In the genomic region with DNA sequence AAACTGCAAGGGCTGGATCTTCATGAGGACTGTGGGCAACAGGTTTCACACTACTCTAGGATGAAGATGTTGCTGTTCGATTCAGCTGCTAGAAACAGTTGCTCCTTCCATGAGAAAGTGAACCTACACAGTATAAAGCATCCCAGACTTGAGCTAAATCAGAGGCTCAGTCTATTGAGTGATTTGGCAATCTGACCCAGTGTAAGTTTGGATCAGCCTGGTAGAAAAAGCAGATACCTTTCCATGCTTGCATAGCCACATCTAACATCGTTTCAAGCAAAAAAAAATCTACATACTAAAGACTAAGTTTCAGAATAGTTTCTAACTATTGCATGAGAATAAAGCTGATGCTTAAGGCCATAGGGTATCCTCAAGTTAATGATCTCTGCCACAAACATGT, we compare ENCODE assay signal across 22 cellular contexts. TPM values are rescaled to one million over a fixed set of nuclear protein-coding genes. Genes with fewer than 3 reads are reported as not detected.
DNase-seq lines count a peak whose midpoint lies in the region; ATAC-seq and TF ChIP-seq lines count a peak whose summit lies in the region.
"Had no signal": no experiment of that assay in that cellular context is flagged by ENCODE, and none has a peak within 500 bp of the region (broad histone marks: within the 10 kb centered on the region; RNA-seq: fewer than 3 reads in every experiment).

No MANE protein-coding gene starts in this region.

- intact Hi-C loops in activated CD8-positive, alpha-beta T cell treated with anti-CD3 and anti-CD28 coated beads for 36 hours (cut with micrococcal nuclease) = no loop called here

- H3K27me3 ChIP-seq in endodermal cell (ENCODE audit: control insufficient read depth, insufficient read depth, low read length, poor library complexity, severe bottlenecking) = no peaks in the 10 kb centered on the region
- H3K27me3 ChIP-seq: BE2C, Peyer's patch, SJCRH30 had no signal

- H3K36me3 ChIP-seq in endodermal cell (ENCODE audit: control insufficient read depth, insufficient read depth, low read length) = peaks cover 43% of the 10 kb centered on the region

- no peaks in the 10 kb centered on the region for H3K27me3 Mint-ChIP-seq in activated CD8-positive, alpha-beta T cell treated with anti-CD3 and anti-CD28 coated beads, Interleukin-2, amount 10 ng/mL, durations not matched to agents 7 days and 5 days (ENCODE audit: low read depth)
- H3K27me3 Mint-ChIP-seq in activated CD8-positive, alpha-beta T cell treated with anti-CD3 and anti-CD28 coated beads for 36 hours = no peaks in the 10 kb centered on the region
- H3K27me3 Mint-ChIP-seq in stimulated activated naive CD8-positive, alpha-beta T cell treated with anti-CD3 and anti-CD28 coated beads, Interleukin-15, Interleukin-2, amounts not matched to agents 100 ng/mL and 50 ng/mL, for 24 hours = no peaks in the 10 kb centered on the region
- no peaks in the 10 kb centered on the region for H3K27me3 Mint-ChIP-seq in stimulated activated naive CD8-positive, alpha-beta T cell treated with anti-CD3 and anti-CD28 coated beads, Interleukin-15, amount 100 ng/mL, for 72 hours
- no peaks in the 10 kb centered on the region for H3K27me3 Mint-ChIP-seq in endodermal cell (ENCODE audit: insufficient read depth)

- no peak overlapping the region for H3K9ac ChIP-seq in endodermal cell (ENCODE audit: extremely low read depth, low read length, poor library complexity, severe bottlenecking)
- H3K9ac ChIP-seq: GM23248 had no signal

- POLR2A ChIA-PET in activated CD8-positive, alpha-beta T cell treated with anti-CD3 and anti-CD28 coated beads, Interleukin-2, amount 10 ng/mL, durations not matched to agents 7 days and 5 days (lab: Charles Lee) = no interaction called here
- POLR2A ChIA-PET in activated CD8-positive, alpha-beta T cell treated with anti-CD3 and anti-CD28 coated beads for 36 hours (lab: Charles Lee) = no interaction called here

- H3K4me1 Mint-ChIP-seq in activated CD8-positive, alpha-beta T cell treated with anti-CD3 and anti-CD28 coated beads, Interleukin-2, amount 10 ng/mL, durations not matched to agents 7 days and 5 days (ENCODE audit: low read depth) = peaks cover 33% of the 10 kb centered on the region
- H3K4me1 Mint-ChIP-seq in activated CD8-positive, alpha-beta T cell treated with anti-CD3 and anti-CD28 coated beads for 36 hours (ENCODE audit: low read depth) = peaks cover 35% of the 10 kb centered on the region
- peaks cover 30% of the 10 kb centered on the region for H3K4me1 Mint-ChIP-seq in stimulated activated naive CD8-positive, alpha-beta T cell treated with anti-CD3 and anti-CD28 coated beads, Interleukin-15, Interleukin-2, amounts not matched to agents 100 ng/mL and 50 ng/mL, for 24 hours (ENCODE audit: low read depth)
- peaks cover 42% of the 10 kb centered on the region for H3K4me1 Mint-ChIP-seq in stimulated activated naive CD8-positive, alpha-beta T cell treated with anti-CD3 and anti-CD28 coated beads, Interleukin-15, amount 100 ng/mL, for 72 hours
- peaks cover 17% of the 10 kb centered on the region for H3K4me1 Mint-ChIP-seq in endodermal cell

- CTCF ChIA-PET in activated CD8-positive, alpha-beta T cell treated with anti-CD3 and anti-CD28 coated beads, Interleukin-2, amount 10 ng/mL, durations not matched to agents 7 days and 5 days (lab: Charles Lee) = interaction anchor here (0.7 to 3.1 kb wide), 2 partner anchors 11 to 129 kb away, joined by 5 to 15 read pairs; no protein-coding TSS in a partner anchor
- CTCF ChIA-PET in activated CD8-positive, alpha-beta T cell treated with anti-CD3 and anti-CD28 coated beads for 36 hours (lab: Charles Lee) = interaction anchor here (0.9 kb wide), 1 partner anchor 10 kb away, joined by 3 read pairs; no protein-coding TSS in a partner anchor

- WGBS in endodermal cell (ENCODE audit: insufficient coverage in 1 of 2, insufficient read length in 1 of 2), 2 experiments = 87 to 100% methylated on average over 1 to 2 of the region's 2 CpGs

- ATAC-seq in activated CD8-positive, alpha-beta T cell treated with anti-CD3 and anti-CD28 coated beads, Interleukin-2, amount 10 ng/mL, durations not matched to agents 7 days and 5 days = no peak
- no peak for ATAC-seq in activated CD8-positive, alpha-beta T cell treated with anti-CD3 and anti-CD28 coated beads for 36 hours
- no peak for ATAC-seq in stimulated activated naive CD8-positive, alpha-beta T cell treated with anti-CD3 and anti-CD28 coated beads, Interleukin-15, amount 100 ng/mL, for 72 hours
- ATAC-seq in GM18498 (IDR thresholded peaks at IDR 0.05; ENCODE audit: unreplicated experiment) = no peak

- no peak for DNase-seq in activated CD8-positive, alpha-beta T cell treated with anti-CD3 and anti-CD28 coated beads, Interleukin-2, amount 10 ng/mL, durations not matched to agents 7 days and 5 days
- DNase-seq in activated CD8-positive, alpha-beta T cell treated with anti-CD3 and anti-CD28 coated beads for 36 hours = no peak
- no peak for DNase-seq in stimulated activated naive CD8-positive, alpha-beta T cell treated with anti-CD3 and anti-CD28 coated beads, Interleukin-15, amount 100 ng/mL, for 72 hours
- DNase-seq in endodermal cell = no peak
- DNase-seq in SIG-M5 (lab: John Stamatoyannopoulos, UW) = no peak
- DNase-seq: BE2C, COR-L47, DMS79, GM23248, H9, KBM-7, MM.1S, NCI-H1048, NCI-H1417 treated with DMSO at 0.1 percent for 48 hours, NCI-H187, NCI-H446, NCI-H526, Peyer's patch, SJCRH30 had no signal

- H3K4me3 Mint-ChIP-seq in activated CD8-positive, alpha-beta T cell treated with anti-CD3 and anti-CD28 coated beads, Interleukin-2, amount 10 ng/mL, durations not matched to agents 7 days and 5 days = no peak overlapping the region
- H3K4me3 Mint-ChIP-seq in activated CD8-positive, alpha-beta T cell treated with anti-CD3 and anti-CD28 coated beads for 36 hours = no peak overlapping the region
- no peak overlapping the region for H3K4me3 Mint-ChIP-seq in stimulated activated naive CD8-positive, alpha-beta T cell treated with anti-CD3 and anti-CD28 coated beads, Interleukin-15, Interleukin-2, amounts not matched to agents 100 ng/mL and 50 ng/mL, for 24 hours
- no peak overlapping the region for H3K4me3 Mint-ChIP-seq in stimulated activated naive CD8-positive, alpha-beta T cell treated with anti-CD3 and anti-CD28 coated beads, Interleukin-15, amount 100 ng/mL, for 72 hours
- no peak overlapping the region for H3K4me3 Mint-ChIP-seq in endodermal cell
- H3K4me3 Mint-ChIP-seq: H9 had no signal

- no peaks in the 10 kb centered on the region for H3K4me1 ChIP-seq in endodermal cell (ENCODE audit: control insufficient read depth, insufficient read depth, low read length)
- H3K4me1 ChIP-seq: BE2C had no signal

- no peaks in the 10 kb centered on the region for H3K9me3 ChIP-seq in endodermal cell (ENCODE audit: control insufficient read depth, low read length)
- H3K9me3 ChIP-seq: BE2C, Peyer's patch, SJCRH30 had no signal

- peak overlapping the region; percentile 18 for H3K27ac Mint-ChIP-seq in activated CD8-positive, alpha-beta T cell treated with anti-CD3 and anti-CD28 coated beads, Interleukin-2, amount 10 ng/mL, durations not matched to agents 7 days and 5 days
- H3K27ac Mint-ChIP-seq in activated CD8-positive, alpha-beta T cell treated with anti-CD3 and anti-CD28 coated beads for 36 hours = no peak overlapping the region
- peak overlapping the region; percentile 23 for H3K27ac Mint-ChIP-seq in stimulated activated naive CD8-positive, alpha-beta T cell treated with anti-CD3 and anti-CD28 coated beads, Interleukin-15, Interleukin-2, amounts not matched to agents 100 ng/mL and 50 ng/mL, for 24 hours
- H3K27ac Mint-ChIP-seq in stimulated activated naive CD8-positive, alpha-beta T cell treated with anti-CD3 and anti-CD28 coated beads, Interleukin-15, amount 100 ng/mL, for 72 hours = no peak overlapping the region
- H3K27ac Mint-ChIP-seq in endodermal cell = peak overlapping the region; percentile 15
- H3K27ac Mint-ChIP-seq: H9 had no signal

- H3K9me3 Mint-ChIP-seq in activated CD8-positive, alpha-beta T cell treated with anti-CD3 and anti-CD28 coated beads, Interleukin-2, amount 10 ng/mL, durations not matched to agents 7 days and 5 days (ENCODE audit: insufficient read depth) = no peaks in the 10 kb centered on the region
- H3K9me3 Mint-ChIP-seq in activated CD8-positive, alpha-beta T cell treated with anti-CD3 and anti-CD28 coated beads for 36 hours = no peaks in the 10 kb centered on the region
- no peaks in the 10 kb centered on the region for H3K9me3 Mint-ChIP-seq in stimulated activated naive CD8-positive, alpha-beta T cell treated with anti-CD3 and anti-CD28 coated beads, Interleukin-15, Interleukin-2, amounts not matched to agents 100 ng/mL and 50 ng/mL, for 24 hours
- H3K9me3 Mint-ChIP-seq in stimulated activated naive CD8-positive, alpha-beta T cell treated with anti-CD3 and anti-CD28 coated beads, Interleukin-15, amount 100 ng/mL, for 72 hours = no peaks in the 10 kb centered on the region
- no peaks in the 10 kb centered on the region for H3K9me3 Mint-ChIP-seq in endodermal cell
- H3K9me3 Mint-ChIP-seq: H9 had no signal

- no peak overlapping the region for H3K27ac ChIP-seq in endodermal cell (ENCODE audit: low read depth, low read length)
- H3K27ac ChIP-seq: GM23248, Peyer's patch, SJCRH30 had no signal

- no peak overlapping the region for H3K4me3 ChIP-seq in endodermal cell (ENCODE audit: low read length)
- H3K4me3 ChIP-seq: GM23248, Peyer's patch, SJCRH30 had no signal

- H3K36me3 Mint-ChIP-seq in activated CD8-positive, alpha-beta T cell treated with anti-CD3 and anti-CD28 coated beads, Interleukin-2, amount 10 ng/mL, durations not matched to agents 7 days and 5 days (ENCODE audit: low read depth) = peaks cover 44% of the 10 kb centered on the region
- peaks cover 42% of the 10 kb centered on the region for H3K36me3 Mint-ChIP-seq in activated CD8-positive, alpha-beta T cell treated with anti-CD3 and anti-CD28 coated beads for 36 hours (ENCODE audit: low read depth)
- H3K36me3 Mint-ChIP-seq in stimulated activated naive CD8-positive, alpha-beta T cell treated with anti-CD3 and anti-CD28 coated beads, Interleukin-15, Interleukin-2, amounts not matched to agents 100 ng/mL and 50 ng/mL, for 24 hours (ENCODE audit: low read depth) = peaks cover 62% of the 10 kb centered on the region
- peaks cover 27% of the 10 kb centered on the region for H3K36me3 Mint-ChIP-seq in endodermal cell (ENCODE audit: low read depth)

- TF ChIP-seq CTCF in activated CD8-positive, alpha-beta T cell treated with anti-CD3 and anti-CD28 coated beads for 36 hours (IDR thresholded peaks at IDR 0.05) = no peak
- no peak for TF ChIP-seq CTCF in endodermal cell (conservative IDR thresholded peaks at IDR 0.05)

RNA-seq across cellular contexts. Expression of a gene that starts 4.6 kb away (rescaled TPM):
- 10 to 100 TPM in 1 of 2 experiments, 1 to 10 TPM in 1; 9.0 to 15.1 TPM for total RNA-seq in activated CD8-positive, alpha-beta T cell treated with anti-CD3 and anti-CD28 coated beads, Interleukin-2, amount 10 ng/mL, durations not matched to agents 7 days and 5 days
- total RNA-seq in activated CD8-positive, alpha-beta T cell treated with anti-CD3 and anti-CD28 coated beads for 36 hours = 10 to 100 TPM; 14.0 to 20.5 TPM
- total RNA-seq in endodermal cell = 10 to 100 TPM; 28.1 to 34.1 TPM
- polyA plus RNA-seq in endodermal cell (2013, experiment 1 of 2) = 36.0 TPM
- polyA plus RNA-seq in endodermal cell (2013, experiment 2 of 2) = 36.8 TPM

RNA-seq across cellular contexts. Expression of a gene that starts 7.4 kb away (rescaled TPM):
- total RNA-seq in activated CD8-positive, alpha-beta T cell treated with anti-CD3 and anti-CD28 coated beads, Interleukin-2, amount 10 ng/mL, durations not matched to agents 7 days and 5 days = 10 to 100 TPM; 52.8 to 53.1 TPM
- 10 to 100 TPM; 53.8 to 61.7 TPM for total RNA-seq in activated CD8-positive, alpha-beta T cell treated with anti-CD3 and anti-CD28 coated beads for 36 hours
- total RNA-seq in endodermal cell = 100 to 1,000 TPM; 288 to 341 TPM
- polyA plus RNA-seq in endodermal cell (2013, experiment 1 of 2) = 361 TPM
- polyA plus RNA-seq in endodermal cell (2013, experiment 2 of 2) = 348 TPM

RNA-seq across cellular contexts. Expression of a gene that starts 45.9 kb away (rescaled TPM):
- under 1 TPM in 1 of 2 experiments, not detected in 1; 0.05 TPM for total RNA-seq in activated CD8-positive, alpha-beta T cell treated with anti-CD3 and anti-CD28 coated beads, Interleukin-2, amount 10 ng/mL, durations not matched to agents 7 days and 5 days
- under 1 TPM; 0.09 to 0.20 TPM for total RNA-seq in activated CD8-positive, alpha-beta T cell treated with anti-CD3 and anti-CD28 coated beads for 36 hours
- total RNA-seq in endodermal cell = under 1 TPM; 0.24 to 0.55 TPM
- polyA plus RNA-seq in endodermal cell (2013, experiment 1 of 2) = 0.21 TPM
- polyA plus RNA-seq in endodermal cell (2013, experiment 2 of 2) = 0.04 TPM
- total RNA-seq: GM23248, OCI-LY7, SJCRH30 had no signal
- polyA plus RNA-seq: GM23248 had no signal

Comparison
In these comparisons a context has a peak if more than half of its experiments do, and no peak if none do; other contexts are left out.
1. H3K27ac Mint-ChIP-seq: peak in activated CD8-positive, alpha-beta T cell treated with anti-CD3 and anti-CD28 coated beads, Interleukin-2, amount 10 ng/mL, durations not matched to agents 7 days and 5 days (single experiment), stimulated activated naive CD8-positive, alpha-beta T cell treated with anti-CD3 and anti-CD28 coated beads, Interleukin-15, Interleukin-2, amounts not matched to agents 100 ng/mL and 50 ng/mL, for 24 hours (single experiment) and endodermal cell (single experiment); none in activated CD8-positive, alpha-beta T cell treated with anti-CD3 and anti-CD28 coated beads for 36 hours (single experiment) and stimulated activated naive CD8-positive, alpha-beta T cell treated with anti-CD3 and anti-CD28 coated beads, Interleukin-15, amount 100 ng/mL, for 72 hours (0 of 2).
2. RNA of a gene that starts 7.4 kb away (total RNA-seq): 288 to 341 TPM in endodermal cell; 53.8 to 61.7 TPM in activated CD8-positive, alpha-beta T cell treated with anti-CD3 and anti-CD28 coated beads for 36 hours and 52.8 to 53.1 TPM in activated CD8-positive, alpha-beta T cell treated with anti-CD3 and anti-CD28 coated beads, Interleukin-2, amount 10 ng/mL, durations not matched to agents 7 days and 5 days; every median in the first group is over 4 times any median in the second.